Comparison of ENCODE assay signal across 27 cellular contexts in genomic region chr10:59892697-59893096, GRCh38. TPM values are rescaled to one million over a fixed set of nuclear protein-coding genes. Genes with fewer than 3 reads are reported as not detected.
A peak's percentile ranks its signal among the peaks of the same experiment; 100 is the strongest.
DNase-seq lines count a peak whose midpoint lies in the region; ATAC-seq and TF ChIP-seq lines count a peak whose summit lies in the region.
"Had no signal": no experiment of that assay in that cellular context is flagged by ENCODE, and none has a peak within 500 bp of the region (broad histone marks: within the 10 kb centered on the region; RNA-seq: fewer than 3 reads in every experiment).

No MANE protein-coding gene starts in this region.

- peak overlapping the region in 1 of 10 donors; percentile 9 for H3K4me3 Mint-ChIP-seq in naive thymus-derived CD4-positive, alpha-beta T cell
- no peak overlapping the region for H3K4me3 Mint-ChIP-seq in type B pancreatic cell
- H3K4me3 Mint-ChIP-seq: activated T-helper 1 cell treated with anti-CD3 and anti-CD28 coated beads, Interleukin-12 subunit alpha, Interleukin-12 subunit beta, Interleukin-2, Interleukin-4 antibody, amounts not matched to agents 30 ng/mL and 10 ng/mL and 1 ng/mL, durations not matched to agents 14 hours and 24 hours and 36 hours; CD4-positive, alpha-beta T cell had no signal

- DNase-seq in Right ventricle myocardium inferior (ENCODE audit: missing footprints) (peak; percentile 73), cardiac septum (ENCODE audit: low spot score) (no peak), type B pancreatic cell (ENCODE audit: extremely low spot score, unreplicated experiment) (no peak), H4 (ENCODE audit: low spot score) (no peak), dedifferentiated amniotic fluid mesenchymal stem cell (ENCODE audit: extremely low spot score) (no peak)
- DNase-seq in naive thymus-derived CD4-positive, alpha-beta T cell: no peak
- DNase-seq: 8988T; activated CD4-positive, alpha-beta T cell treated with anti-CD3 and anti-CD28 coated beads, Interleukin-2, amount 50 U/mL, for 4 hours; activated naive CD4-positive, alpha-beta T cell treated with anti-CD3 and anti-CD28 coated beads, Interleukin-2, amount 50 U/mL, for 16 hours; amniotic stem cell; CD4-positive, alpha-beta T cell; colonic mucosa; DMS 273 treated with DMSO at 0.1 percent for 48 hours; EL; hippocampal formation; left colon; mesendoderm; NCI-H187 treated with DMSO at 0.1 percent for 48 hours; NCI-H526 treated with DMSO at 0.1 percent for 48 hours; occipital lobe; substantia nigra had no signal

- H3K27me3 Mint-ChIP-seq in naive thymus-derived CD4-positive, alpha-beta T cell: no peaks in the 10 kb centered on the region
- no peaks in the 10 kb centered on the region for H3K27me3 Mint-ChIP-seq in type B pancreatic cell
- H3K27me3 Mint-ChIP-seq: CD4-positive, alpha-beta T cell had no signal

- H3K9me3 Mint-ChIP-seq in naive thymus-derived CD4-positive, alpha-beta T cell: no peaks in the 10 kb centered on the region
- no peaks in the 10 kb centered on the region for H3K9me3 Mint-ChIP-seq in type B pancreatic cell
- H3K9me3 Mint-ChIP-seq: activated T-helper 1 cell treated with anti-CD3 and anti-CD28 coated beads, Interleukin-12 subunit alpha, Interleukin-12 subunit beta, Interleukin-2, Interleukin-4 antibody, amounts not matched to agents 30 ng/mL and 10 ng/mL and 1 ng/mL, durations not matched to agents 14 hours and 24 hours and 36 hours; CD4-positive, alpha-beta T cell had no signal

- H3K9me3 ChIP-seq in naive thymus-derived CD4-positive, alpha-beta T cell (ENCODE audit: control insufficient read depth in 2 of 3, low read length in 3 of 3): no peaks in the 10 kb centered on the region
- H3K9me3 ChIP-seq: breast epithelium, colonic mucosa had no signal

- no peak overlapping the region for H3K27ac ChIP-seq in naive thymus-derived CD4-positive, alpha-beta T cell (ENCODE audit: low read depth, low read length)
- H3K27ac ChIP-seq: colonic mucosa had no signal

- ATAC-seq in Right ventricle myocardium inferior (no peak), esophagus mucosa (peak; percentile 56), HG03108 (IDR thresholded peaks at IDR 0.05; ENCODE audit: unreplicated experiment) (no peak)
- peak; percentile 68 for ATAC-seq in naive thymus-derived CD4-positive, alpha-beta T cell
- ATAC-seq: Panc1 had no signal

- H3K36me3 ChIP-seq in naive thymus-derived CD4-positive, alpha-beta T cell (ENCODE audit: control insufficient read depth in 2 of 3, insufficient read depth in 3 of 3, low read length in 3 of 3): no peaks in the 10 kb centered on the region
- H3K36me3 ChIP-seq: breast epithelium, colonic mucosa had no signal

- CTCF ChIA-PET in naive thymus-derived CD4-positive, alpha-beta T cell (lab: Charles Lee): no interaction called here

- no peaks in the 10 kb centered on the region for H3K27me3 ChIP-seq in naive thymus-derived CD4-positive, alpha-beta T cell (ENCODE audit: control insufficient read depth in 2 of 2, insufficient read depth in 2 of 2, low read length in 2 of 2)
- H3K27me3 ChIP-seq: breast epithelium, colonic mucosa had no signal

- no peak for TF ChIP-seq CTCF in type B pancreatic cell (conservative IDR thresholded peaks at IDR 0.05)

- H3K36me3 Mint-ChIP-seq in naive thymus-derived CD4-positive, alpha-beta T cell: peaks cover 1 to 12% (median 7%) of the 10 kb centered on the region in 5 donors
- peaks cover 14% of the 10 kb centered on the region for H3K36me3 Mint-ChIP-seq in type B pancreatic cell

- H3K4me1 Mint-ChIP-seq in naive thymus-derived CD4-positive, alpha-beta T cell: peaks cover 48 to 95% (median 79%) of the 10 kb centered on the region in 7 donors
- H3K4me1 Mint-ChIP-seq in type B pancreatic cell (ENCODE audit: unreplicated experiment): peaks cover 36% of the 10 kb centered on the region

- peak overlapping the region in 3 of 9 donors; percentile 6 to 63 (median 8) for H3K27ac Mint-ChIP-seq in naive thymus-derived CD4-positive, alpha-beta T cell
- peak overlapping the region; percentile 53 for H3K27ac Mint-ChIP-seq in type B pancreatic cell
- H3K27ac Mint-ChIP-seq: activated T-helper 1 cell treated with anti-CD3 and anti-CD28 coated beads, Interleukin-12 subunit alpha, Interleukin-12 subunit beta, Interleukin-2, Interleukin-4 antibody, amounts not matched to agents 30 ng/mL and 10 ng/mL and 1 ng/mL, durations not matched to agents 14 hours and 24 hours and 36 hours; CD4-positive, alpha-beta T cell had no signal

- no peak overlapping the region for H3K4me3 ChIP-seq in naive thymus-derived CD4-positive, alpha-beta T cell (ENCODE audit: low read length)
- H3K4me3 ChIP-seq: breast epithelium, colonic mucosa, smooth muscle cell had no signal

- peaks cover 17 to 18% of the 10 kb centered on the region in 2 donors for H3K4me1 ChIP-seq in naive thymus-derived CD4-positive, alpha-beta T cell (ENCODE audit: control insufficient read depth in 2 of 2, insufficient read depth in 2 of 2, low read length in 2 of 2)

- POLR2A ChIA-PET in naive thymus-derived CD4-positive, alpha-beta T cell (lab: Charles Lee): no interaction called here

- intact Hi-C loops in Right ventricle myocardium inferior (cut with DNase I) (no loop called here), cardiac septum (cut with DNase I) (no loop called here)
- intact Hi-C loops in naive thymus-derived CD4-positive, alpha-beta T cell (cut with micrococcal nuclease): no loop called here

RNA-seq across cellular contexts. Expression of gene CCDC6, which starts 13.7 kb away (rescaled TPM):
- total RNA-seq in Right ventricle myocardium inferior: 16.2 TPM
- 20.0 TPM for total RNA-seq in cardiac septum
- 56.8 TPM for total RNA-seq in esophagus mucosa
- total RNA-seq in naive thymus-derived CD4-positive, alpha-beta T cell: 10 to 100 TPM; 19.7 to 34.3 (median 21.4) TPM
- 1 to 10 TPM; 4.2 TPM for polyA plus RNA-seq in naive thymus-derived CD4-positive, alpha-beta T cell
- 55.4 and 75.1 TPM in 2 replicates for total RNA-seq in type B pancreatic cell (ENCODE audit: low replicate concordance)
- total RNA-seq in H4 (2014; rRNA removed; shearing (Covaris generic)): 13.3 and 14.5 TPM in 2 replicates

Comparison
In these comparisons a context has a peak if more than half of its experiments do, and no peak if none do; other contexts are left out.
1. ATAC-seq: peak in esophagus mucosa (single experiment) and naive thymus-derived CD4-positive, alpha-beta T cell (single experiment); none in Right ventricle myocardium inferior (single experiment) and HG03108 (single experiment).